1 cellular context compared by ENCODE assay signal in genomic region chr3:38270606-38271005, GRCh38.
TF ChIP-seq lines count a peak whose summit lies in the region.

No MANE protein-coding gene starts in this region.

TF ChIP-seq in IMR-90, 13 proteins besides CTCF, POLR2A, EP300 and RAD21:
- TF ChIP-seq NFE2L2 (IDR thresholded peaks at IDR 0.05; ENCODE audit: low read depth, low read length) (no peak), MAZ (IDR thresholded peaks at IDR 0.05; ENCODE audit: borderline replicate concordance, low read depth, low read length) (no peak), SMC3 (IDR thresholded peaks at IDR 0.05; ENCODE audit: low read depth, low read length) (no peak), FOS (IDR thresholded peaks at IDR 0.05; ENCODE audit: low read depth, low read length) (no peak), CHD1 (IDR thresholded peaks at IDR 0.05; ENCODE audit: low read depth, low read length) (no peak), USF2 (IDR thresholded peaks at IDR 0.05; ENCODE audit: low read depth, low read length) (no peak), MXI1 (IDR thresholded peaks at IDR 0.05; ENCODE audit: borderline replicate concordance, low read depth, low read length) (no peak), ELK1 (IDR thresholded peaks at IDR 0.05; ENCODE audit: borderline replicate concordance, low read depth, low read length) (no peak), BHLHE40 (IDR thresholded peaks at IDR 0.05; ENCODE audit: low read depth, low read length) (no peak), CEBPB (IDR thresholded peaks at IDR 0.05; ENCODE audit: low read depth, low read length) (no peak), MAFK (IDR thresholded peaks at IDR 0.05; ENCODE audit: low read depth, low read length) (no peak), RCOR1 (IDR thresholded peaks at IDR 0.05; ENCODE audit: insufficient replicate concordance, low read length) (no peak), RFX5 (IDR thresholded peaks at IDR 0.05; ENCODE audit: low read depth, low read length) (no peak)
TF ChIP-seq in IMR-90: peak in this region for 0.
